Comparison of ENCODE assay signal across 21 cellular contexts in the genomic region with DNA sequence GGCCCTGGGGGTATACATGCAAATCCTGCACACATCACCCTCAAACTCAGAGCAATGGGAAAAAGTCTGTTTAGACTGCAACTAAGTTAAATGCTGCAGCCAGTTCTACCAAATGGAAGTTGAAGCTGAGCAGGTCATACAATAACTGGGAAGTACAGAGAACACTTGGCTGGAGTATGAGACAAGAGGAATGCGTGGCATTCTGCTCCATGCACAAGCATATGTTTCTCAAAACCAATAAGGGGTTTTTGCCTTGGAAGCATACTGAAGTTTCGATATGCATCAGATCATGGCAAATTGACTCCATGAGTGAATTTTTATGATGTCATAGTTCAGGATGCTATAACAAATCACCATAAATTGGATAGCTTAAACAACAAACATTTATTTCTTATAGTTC.
"Had no signal": no experiment of that assay in that cellular context is flagged by ENCODE, and none has a peak within 500 bp of the region (broad histone marks: within the 10 kb centered on the region; RNA-seq: fewer than 3 reads in every experiment).

No MANE protein-coding gene starts in this region.

- H3K4me3 ChIP-seq: colonic mucosa, heart left ventricle, psoas muscle, skin epidermis, stomach, thoracic aorta, transverse colon had no signal

- ATAC-seq: heart left ventricle; left lobe of liver; naive thymus-derived CD4-positive, alpha-beta T cell; psoas muscle; sciatic nerve had no signal

- DNase-seq: colonic mucosa; dermis blood vessel endothelial cell; foreskin melanocyte; heart left ventricle; hippocampal formation; islet precursor cell; mammary epithelial cell; naive thymus-derived CD4-positive, alpha-beta T cell; nephron progenitor cell; psoas muscle; retina; stimulated activated CD4-positive, alpha-beta T cell treated with anti-CD3 and anti-CD28 coated beads, Interleukin-2, amount 100 ng/mL, for 24 hours; stimulated activated CD4-positive, alpha-beta T cell treated with anti-CD3 and anti-CD28 coated beads, Interleukin-4, amount 100 ng/mL, for 4 hours; stimulated activated naive CD4-positive, alpha-beta T cell; stomach; substantia nigra; transverse colon had no signal
